Comparison of ENCODE assay signal across 1 cellular context in genomic region chr16:3854740-3855139, GRCh38.
TF ChIP-seq lines count a peak whose summit lies in the region.

No MANE protein-coding gene starts in this region.

TF ChIP-seq in HepG2, 621 proteins besides CTCF, POLR2A, EP300 and RAD21 (continued from another document):
- no peak for TF ChIP-seq ZNF280D (CRISPR knock-in tag; IDR thresholded peaks at IDR 0.05)
- no peak for TF ChIP-seq RERE (CRISPR knock-in tag; IDR thresholded peaks at IDR 0.05; ENCODE audit: low read depth)
- TF ChIP-seq ZNF432 (CRISPR knock-in tag; IDR thresholded peaks at IDR 0.05; ENCODE audit: borderline replicate concordance) = no peak
- TF ChIP-seq U2AF2 (IDR thresholded peaks at IDR 0.05; ENCODE audit: low read depth, low read length) = no peak
- no peak for TF ChIP-seq SP2 (CRISPR knock-in tag; IDR thresholded peaks at IDR 0.05)
- no peak for TF ChIP-seq SMAD9 (CRISPR knock-in tag; IDR thresholded peaks at IDR 0.05)
- TF ChIP-seq ZNF282 (IDR thresholded peaks at IDR 0.05; ENCODE audit: partially characterized antibody) = no peak
- TF ChIP-seq GATAD1 (CRISPR knock-in tag; IDR thresholded peaks at IDR 0.05) = no peak
- TF ChIP-seq ZNF780A (CRISPR knock-in tag; IDR thresholded peaks at IDR 0.05) = no peak
- TF ChIP-seq ZNF619 (CRISPR knock-in tag; IDR thresholded peaks at IDR 0.05) = no peak
- no peak for TF ChIP-seq ZNF639 (CRISPR knock-in tag; conservative IDR thresholded peaks at IDR 0.05)
- no peak for TF ChIP-seq ZNF367 (CRISPR knock-in tag; IDR thresholded peaks at IDR 0.05; ENCODE audit: borderline replicate concordance)
- TF ChIP-seq TGIF2 (CRISPR knock-in tag; IDR thresholded peaks at IDR 0.05) = no peak
- TF ChIP-seq CENPT (CRISPR knock-in tag; IDR thresholded peaks at IDR 0.05; ENCODE audit: low read depth) = no peak
